Comparison of ENCODE assay signal across 10 cellular contexts in the genomic region with DNA sequence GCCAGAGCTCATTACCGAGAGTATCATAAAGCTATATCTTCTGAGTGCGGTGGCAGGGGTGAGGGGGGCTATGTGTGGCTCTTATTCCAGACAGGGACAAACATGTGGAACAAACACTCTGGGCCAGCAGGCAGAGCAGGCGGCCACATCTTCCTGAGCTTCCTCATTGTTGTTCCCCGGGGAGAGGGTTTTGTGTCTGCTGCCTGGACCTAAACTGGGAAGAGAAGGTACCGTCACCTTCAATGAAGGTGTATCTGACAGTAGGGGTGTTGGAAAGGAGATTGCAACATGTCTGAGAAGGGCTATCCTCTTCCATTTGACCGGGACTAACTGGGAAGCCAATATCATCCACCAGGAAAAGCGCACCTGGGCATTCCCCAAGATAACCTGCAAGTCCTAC. TPM values are rescaled to one million over a fixed set of nuclear protein-coding genes. Genes with fewer than 3 reads are reported as not detected.
"Had no signal": no experiment of that assay in that cellular context is flagged by ENCODE, and none has a peak within 500 bp of the region (broad histone marks: within the 10 kb centered on the region; RNA-seq: fewer than 3 reads in every experiment).

No MANE protein-coding gene starts in this region.

- H3K36me3 Mint-ChIP-seq: IgD-negative memory B cell had no signal

- FAIRE-seq: H54, HepG2 had no signal

- H3K4me3 Mint-ChIP-seq: H9, IgD-negative memory B cell had no signal

- H3K4me2 ChIP-seq: KMS-11 had no signal

- ATAC-seq: HepG2 had no signal

- DNase-seq: GOT3, H9, HCEC 1CT, KBM-7 had no signal

- H3K27ac Mint-ChIP-seq: H9, IgD-negative memory B cell had no signal

- H3K27ac ChIP-seq: HL-60, KMS-11 had no signal

- H3K9ac ChIP-seq: KMS-11 had no signal

RNA-seq across cellular contexts. Expression of a gene that starts 1.6 kb away (rescaled TPM):
- total RNA-seq: H9, HepG2, HT1080 had no signal
- polyA plus RNA-seq: HepG2, IgD-negative memory B cell had no signal
